15 cellular contexts compared by ENCODE assay signal in genomic region chr7:1197997-1198632, GRCh38. TPM values are rescaled to one million over a fixed set of nuclear protein-coding genes. Genes with fewer than 3 reads are reported as not detected.
DNase-seq lines count a peak whose midpoint lies in the region; ATAC-seq and TF ChIP-seq lines count a peak whose summit lies in the region.
"Had no signal": no experiment of that assay in that cellular context is flagged by ENCODE, and none has a peak within 500 bp of the region (broad histone marks: within the 10 kb centered on the region; RNA-seq: fewer than 3 reads in every experiment).

No MANE protein-coding gene starts in this region.

- CTCF ChIA-PET in Caco-2 (lab: Charles Lee) = no interaction called here

- H3K79me2 ChIP-seq in neural progenitor cell (ENCODE audit: low read depth) = no peaks in the 10 kb centered on the region

- H3K9me3 Mint-ChIP-seq in neural progenitor cell = no peaks in the 10 kb centered on the region
- H3K9me3 Mint-ChIP-seq in Caco-2 (ENCODE audit: unreplicated experiment) = no peaks in the 10 kb centered on the region
- H3K9me3 Mint-ChIP-seq: activated naive CD8-positive, alpha-beta T cell treated with anti-CD3 and anti-CD28 coated beads, Interleukin-2, amount 50 U/mL, for 24 hours; endodermal cell; immature natural killer cell; naive B cell had no signal

- no peaks in the 10 kb centered on the region for H3K4me1 ChIP-seq in neural progenitor cell
- no peaks in the 10 kb centered on the region for H3K4me1 ChIP-seq in Caco-2
- H3K4me1 ChIP-seq in effector memory CD4-positive, alpha-beta T cell (ENCODE audit: control insufficient read depth, insufficient read depth, low read length, poor library complexity, severe bottlenecking) = no peaks in the 10 kb centered on the region
- H3K4me1 ChIP-seq: spleen had no signal

- ATAC-seq in HG03135 (IDR thresholded peaks at IDR 0.05; ENCODE audit: unreplicated experiment) = no peak
- ATAC-seq: activated naive CD8-positive, alpha-beta T cell treated with anti-CD3 and anti-CD28 coated beads, Interleukin-2, amount 50 U/mL, for 24 hours had no signal

- H3K9me3 ChIP-seq in neural progenitor cell (ENCODE audit: low read depth) = no peaks in the 10 kb centered on the region
- H3K9me3 ChIP-seq in Caco-2 = no peaks in the 10 kb centered on the region
- H3K9me3 ChIP-seq in effector memory CD4-positive, alpha-beta T cell (ENCODE audit: control insufficient read depth, low read length) = no peaks in the 10 kb centered on the region
- H3K9me3 ChIP-seq: spleen had no signal

- H3K4me1 Mint-ChIP-seq in neural progenitor cell = peaks cover 7% of the 10 kb centered on the region
- H3K4me1 Mint-ChIP-seq in Caco-2 (ENCODE audit: low read depth, unreplicated experiment) = no peaks in the 10 kb centered on the region
- H3K4me1 Mint-ChIP-seq: activated naive CD8-positive, alpha-beta T cell treated with anti-CD3 and anti-CD28 coated beads, Interleukin-2, amount 50 U/mL, for 24 hours; endodermal cell; immature natural killer cell had no signal

- H3K27ac Mint-ChIP-seq in neural progenitor cell (peak overlapping the region; percentile 9), Caco-2 (ENCODE audit: unreplicated experiment) (no peak overlapping the region)
- H3K27ac Mint-ChIP-seq: activated naive CD8-positive, alpha-beta T cell treated with anti-CD3 and anti-CD28 coated beads, Interleukin-2, amount 50 U/mL, for 24 hours; endodermal cell; immature natural killer cell; naive B cell had no signal

- H3K4me3 Mint-ChIP-seq in neural progenitor cell (no peak overlapping the region), Caco-2 (ENCODE audit: unreplicated experiment) (no peak overlapping the region)
- H3K4me3 Mint-ChIP-seq: activated naive CD8-positive, alpha-beta T cell treated with anti-CD3 and anti-CD28 coated beads, Interleukin-2, amount 50 U/mL, for 24 hours; endodermal cell; immature natural killer cell; naive B cell had no signal

- H3K4me3 ChIP-seq in cardiac fibroblast (replicated peaks in 1 of 2; ENCODE audit: low read depth in 2 of 2, low read length in 2 of 2) (no peak overlapping the region), neural progenitor cell (no peak overlapping the region), Caco-2 (ENCODE audit: low read depth, low read length) (no peak overlapping the region)
- H3K4me3 ChIP-seq in effector memory CD4-positive, alpha-beta T cell (ENCODE audit: insufficient read depth, low read depth, low read length, poor library complexity, severe bottlenecking) = no peak overlapping the region
- H3K4me3 ChIP-seq: spleen had no signal

- H3K27me3 ChIP-seq in neural progenitor cell (peaks cover 29% of the 10 kb centered on the region), Caco-2 (replicated peaks; ENCODE audit: control insufficient read depth, insufficient read depth, low read length) (no peaks in the 10 kb centered on the region)
- H3K27me3 ChIP-seq in effector memory CD4-positive, alpha-beta T cell (replicated peaks; ENCODE audit: control insufficient read depth, insufficient read depth, low read length, poor library complexity, severe bottlenecking) = no peaks in the 10 kb centered on the region

- H3F3A ChIP-seq in neural progenitor cell (ENCODE audit: low read depth) = peaks cover 15% of the 10 kb centered on the region

- H3K9ac ChIP-seq in neural progenitor cell = no peak overlapping the region

- H3K36me3 Mint-ChIP-seq in neural progenitor cell = no peaks in the 10 kb centered on the region
- no peaks in the 10 kb centered on the region for H3K36me3 Mint-ChIP-seq in Caco-2 (ENCODE audit: insufficient read depth, unreplicated experiment)
- H3K36me3 Mint-ChIP-seq: immature natural killer cell, naive B cell had no signal

- no peak overlapping the region for H3K27ac ChIP-seq in neural progenitor cell
- no peak overlapping the region for H3K27ac ChIP-seq in effector memory CD4-positive, alpha-beta T cell (ENCODE audit: insufficient read depth, low read length, poor library complexity, severe bottlenecking)
- H3K27ac ChIP-seq: spleen had no signal

- intact Hi-C loops in Caco-2 (cut with micrococcal nuclease; ENCODE audit: unreplicated experiment) = no loop called here

- no peaks in the 10 kb centered on the region for H4K20me1 ChIP-seq in neural progenitor cell (ENCODE audit: low read depth)

- BruUV-seq in Caco-2 (replicated peaks; lab: Mats Ljungman, UMichigan) = no TSS peak

- no peak overlapping the region for H3K4me2 ChIP-seq in neural progenitor cell

- H3K36me3 ChIP-seq in neural progenitor cell = no peaks in the 10 kb centered on the region
- H3K36me3 ChIP-seq in Caco-2 (ENCODE audit: control insufficient read depth, insufficient read depth, low read length) = no peaks in the 10 kb centered on the region
- H3K36me3 ChIP-seq in effector memory CD4-positive, alpha-beta T cell (ENCODE audit: control insufficient read depth, insufficient read depth, low read length) = no peaks in the 10 kb centered on the region
- H3K36me3 ChIP-seq: spleen had no signal

- H3K27me3 Mint-ChIP-seq in neural progenitor cell (ENCODE audit: insufficient read depth, low read depth) (peaks cover 12% of the 10 kb centered on the region), Caco-2 (ENCODE audit: insufficient read depth, unreplicated experiment) (peaks cover 8% of the 10 kb centered on the region)

- POLR2A ChIA-PET in Caco-2 (lab: Charles Lee) = no interaction called here

- TF ChIP-seq CTCF in cardiac fibroblast (IDR thresholded peaks at IDR 0.05; ENCODE audit: low read depth, low read length) (no peak), neural progenitor cell (IDR thresholded peaks at IDR 0.05) (no peak), Caco-2 (IDR thresholded peaks at IDR 0.05; ENCODE audit: insufficient read depth in 1 of 2, low read depth in 1 of 2, low read length in 1 of 2, severe bottlenecking in 1 of 2, unreplicated experiment in 1 of 2) (no peak)

- no peak overlapping the region for H2AFZ ChIP-seq in neural progenitor cell (replicated peaks)

- peak; percentile 94 for DNase-seq in EH (ENCODE audit: low read depth)
- DNase-seq in NCI-H1694 (lab: John Stamatoyannopoulos, UW) = peak; percentile 69
- peak; percentile 42 to 65 for DNase-seq in cardiac fibroblast (ENCODE audit: low read depth in 2 of 2)
- no peak for DNase-seq in neural progenitor cell (ENCODE audit: low spot score)
- DNase-seq in GM19240 (ENCODE audit: insufficient read length, low spot score) = no peak
- no peak for DNase-seq in Caco-2
- DNase-seq in effector memory CD4-positive, alpha-beta T cell = no peak
- DNase-seq: activated naive CD8-positive, alpha-beta T cell treated with anti-CD3 and anti-CD28 coated beads, Interleukin-2, amount 50 U/mL, for 24 hours; endodermal cell; immature natural killer cell; naive B cell; NCI-H1930; spleen; T-helper 9 cell had no signal

RNA-seq across cellular contexts. Expression of gene UNCX, which starts 34.6 kb away (rescaled TPM):
- total RNA-seq in neural progenitor cell (ENCODE audit: low replicate concordance) = not detected in 2 replicates
- total RNA-seq in Caco-2 (2022) = not detected in 2 replicates
- total RNA-seq: spleen had no signal

RNA-seq across cellular contexts. Expression of gene ZFAND2A, which starts 38.1 kb away (rescaled TPM):
- 9.0 and 13.3 TPM in 2 replicates for total RNA-seq in neural progenitor cell (ENCODE audit: low replicate concordance)
- total RNA-seq in Caco-2 (2022) = 32.1 and 33.6 TPM in 2 replicates

Comparison
In these comparisons a context has a peak if more than half of its experiments do, and no peak if none do; other contexts are left out.
1. DNase-seq: peak in EH (single experiment), NCI-H1694 (single experiment) and cardiac fibroblast (2 of 2); none in neural progenitor cell (single experiment), GM19240 (single experiment), Caco-2 (0 of 2) and effector memory CD4-positive, alpha-beta T cell (0 of 3).